ENCODE assay signal across 8 cellular contexts in the genomic region with DNA sequence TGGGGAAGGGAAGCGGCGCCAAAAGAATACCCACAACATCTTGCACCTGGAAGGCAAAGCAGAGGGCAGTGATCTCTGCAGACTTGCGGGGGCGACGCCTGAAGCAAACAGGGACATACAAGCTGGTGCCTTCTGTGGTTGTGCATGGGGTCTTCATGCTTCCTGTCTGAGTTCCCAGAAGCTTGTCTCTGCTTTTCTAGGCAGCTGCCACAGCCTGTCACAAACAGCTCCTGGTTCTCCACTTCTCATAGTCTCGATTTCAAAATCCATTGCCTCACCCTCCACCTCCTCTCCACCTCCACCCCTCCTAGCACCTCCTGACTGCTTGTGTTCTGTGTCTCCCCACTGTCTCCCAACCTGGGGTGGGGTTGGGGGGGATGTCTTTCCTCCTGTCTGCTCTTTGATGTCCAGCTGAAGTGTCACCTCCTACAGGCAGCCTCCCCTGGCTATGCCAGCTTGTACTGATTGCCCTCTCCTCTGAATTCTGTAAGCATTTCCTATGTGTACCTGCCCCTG. TPM values are rescaled to one million over a fixed set of nuclear protein-coding genes. Genes with fewer than 3 reads are reported as not detected.
DNase-seq lines count a peak whose midpoint lies in the region; ATAC-seq and TF ChIP-seq lines count a peak whose summit lies in the region.

No MANE protein-coding gene starts in this region.

- H3K4me3 Mint-ChIP-seq in osteocyte (ENCODE audit: unreplicated experiment): peak overlapping the region; percentile 14

- H3K27ac Mint-ChIP-seq in osteocyte (ENCODE audit: unreplicated experiment): no peak overlapping the region

- no peaks in the 10 kb centered on the region for H3K36me3 Mint-ChIP-seq in osteocyte (ENCODE audit: unreplicated experiment)

- ATAC-seq in GM18858 (IDR thresholded peaks at IDR 0.05; ENCODE audit: unreplicated experiment) (peak; percentile 4), foreskin keratinocyte (no peak)

- DNase-seq in KBM-7 (peak; percentile 73), coronary artery (ENCODE audit: low spot score) (peak; percentile 66), osteocyte (ENCODE audit: extremely low spot score, unreplicated experiment) (no peak), NCI-H1092 treated with DMSO at 0.1 percent for 48 hours (lab: John Stamatoyannopoulos, UW) (no peak), foreskin keratinocyte (no peak), iPS-NIHi11 (ENCODE audit: low spot score) (no peak), HuH-7.5 (ENCODE audit: low spot score) (no peak)

- no peak overlapping the region for H3K27ac ChIP-seq in coronary artery
- no peak overlapping the region for H3K27ac ChIP-seq in foreskin keratinocyte

- H3K9me3 Mint-ChIP-seq in osteocyte (ENCODE audit: unreplicated experiment): peaks cover 13% of the 10 kb centered on the region

- H3K4me1 Mint-ChIP-seq in osteocyte (ENCODE audit: unreplicated experiment): peaks cover 61% of the 10 kb centered on the region

- in situ Hi-C loops in KBM-7 (cut with MboI; ENCODE audit: low pct_unique_long_range_greater_than_20kb, low sequenced_read_pairs): no loop called here

- H3K27me3 ChIP-seq in foreskin keratinocyte: peaks cover 5% of the 10 kb centered on the region

- H3K4me3 ChIP-seq in coronary artery: peak overlapping the region; percentile 62

- no peak for TF ChIP-seq CTCF in coronary artery (IDR thresholded peaks at IDR 0.05)
- no peak for TF ChIP-seq CTCF in osteocyte (IDR thresholded peaks at IDR 0.05)
- no peak for TF ChIP-seq CTCF in foreskin keratinocyte (conservative IDR thresholded peaks at IDR 0.05)

- no peaks in the 10 kb centered on the region for H3K27me3 Mint-ChIP-seq in osteocyte (ENCODE audit: unreplicated experiment)

- peaks cover 5% of the 10 kb centered on the region for H3K4me1 ChIP-seq in foreskin keratinocyte

RNA-seq across cellular contexts. Expression of gene PROC, which starts 1.7 kb away (rescaled TPM):
- 1.6 and 2.5 TPM in 2 replicates for total RNA-seq in osteocyte
- 0.32 and 0.82 TPM in 2 replicates for total RNA-seq in foreskin keratinocyte
- 0.18 and 0.74 TPM in 2 replicates for polyA plus RNA-seq in foreskin keratinocyte

RNA-seq across cellular contexts. Expression of gene MAP3K2, which starts 28.8 kb away (rescaled TPM):
- 60.9 and 63.9 TPM in 2 replicates for total RNA-seq in osteocyte
- total RNA-seq in foreskin keratinocyte: 27.4 and 30.4 TPM in 2 replicates
- 2.0 and 2.3 TPM in 2 replicates for polyA plus RNA-seq in foreskin keratinocyte

Comparison
In these comparisons a context has a peak if more than half of its experiments do, and no peak if none do; other contexts are left out.
1. DNase-seq: peak in KBM-7 (single experiment) and coronary artery (single experiment); none in osteocyte (single experiment), NCI-H1092 treated with DMSO at 0.1 percent for 48 hours (single experiment), foreskin keratinocyte (0 of 2), iPS-NIHi11 (single experiment) and HuH-7.5 (single experiment).